In genomic region chr1:54118704-54119103, GRCh38 we compare ENCODE assay signal across 12 cellular contexts. TPM values are rescaled to one million over a fixed set of nuclear protein-coding genes. Genes with fewer than 3 reads are reported as not detected.
DNase-seq lines count a peak whose midpoint lies in the region; ATAC-seq and TF ChIP-seq lines count a peak whose summit lies in the region.
"Had no signal": no experiment of that assay in that cellular context is flagged by ENCODE, and none has a peak within 500 bp of the region (broad histone marks: within the 10 kb centered on the region; RNA-seq: fewer than 3 reads in every experiment).

No MANE protein-coding gene starts in this region.

- H3K4me1 ChIP-seq in adipocyte (ENCODE audit: control insufficient read depth, insufficient read depth, low read length) (peaks cover 13% of the 10 kb centered on the region), foreskin keratinocyte (no peaks in the 10 kb centered on the region)

- TF ChIP-seq CTCF in HFFc6 (IDR thresholded peaks at IDR 0.05): no peak
- TF ChIP-seq CTCF in foreskin keratinocyte (conservative IDR thresholded peaks at IDR 0.05): no peak

- H3K36me3 ChIP-seq in adipocyte (ENCODE audit: control insufficient read depth, insufficient read depth, low read length, severe bottlenecking): no peaks in the 10 kb centered on the region
- H3K36me3 ChIP-seq: right atrium auricular region had no signal

- no peak overlapping the region for H3K9ac ChIP-seq in adipocyte (ENCODE audit: low read length)

- peaks cover 6% of the 10 kb centered on the region; the same call in 1 of the 2 replicates for H3K27me3 Mint-ChIP-seq in HFFc6 (ENCODE audit: insufficient read depth)

- no peak overlapping the region for H3K27ac ChIP-seq in foreskin keratinocyte
- H3K27ac ChIP-seq: coronary artery, right atrium auricular region had no signal

- no peak overlapping the region for H3K27ac Mint-ChIP-seq in HFFc6
- H3K27ac Mint-ChIP-seq: activated naive CD4-positive, alpha-beta T cell treated with anti-CD3 and anti-CD28 coated beads for 36 hours had no signal

- H3K36me3 Mint-ChIP-seq in HFFc6 (ENCODE audit: low read depth): no peaks in the 10 kb centered on the region

- peak; percentile 89 for DNase-seq in HFFc6
- peak; percentile 47 for DNase-seq in adipocyte (ENCODE audit: low read depth)
- DNase-seq in foreskin keratinocyte: peak in 1 of 2 donors; percentile 17
- no peak for DNase-seq in HUDEP-2 (lab: John Stamatoyannopoulos, UW; ENCODE audit: unreplicated experiment in 76 of 76)
- no peak for DNase-seq in NCI-H128 (lab: John Stamatoyannopoulos, UW; ENCODE audit: unreplicated experiment)
- DNase-seq: activated naive CD4-positive, alpha-beta T cell treated with anti-CD3 and anti-CD28 coated beads for 36 hours had no signal

- H3K9me3 ChIP-seq in adipocyte (ENCODE audit: control insufficient read depth, low read length): no peaks in the 10 kb centered on the region
- H3K9me3 ChIP-seq: right atrium auricular region had no signal

- H3K27me3 ChIP-seq in adipocyte (replicated peaks; ENCODE audit: control insufficient read depth, insufficient read depth, low read length) (no peaks in the 10 kb centered on the region), foreskin keratinocyte (peaks cover 17% of the 10 kb centered on the region)
- H3K27me3 ChIP-seq: right atrium auricular region had no signal

- H3K4me1 Mint-ChIP-seq in HFFc6 (ENCODE audit: low read depth): no peaks in the 10 kb centered on the region; the same call in 1 of the 2 replicates

- ATAC-seq in foreskin keratinocyte (peak; percentile 10), HG03469 (IDR thresholded peaks at IDR 0.05; ENCODE audit: unreplicated experiment) (no peak), GM18873 (IDR thresholded peaks at IDR 0.05; ENCODE audit: low FRiP score, unreplicated experiment) (no peak)

- no peak overlapping the region for H3K4me3 ChIP-seq in adipocyte (ENCODE audit: low read length)
- H3K4me3 ChIP-seq: coronary artery, right atrium auricular region had no signal

- H3K4me3 Mint-ChIP-seq in HFFc6: no peak overlapping the region
- H3K4me3 Mint-ChIP-seq: activated naive CD4-positive, alpha-beta T cell treated with anti-CD3 and anti-CD28 coated beads for 36 hours had no signal

- H3K9me3 Mint-ChIP-seq in HFFc6: no peaks in the 10 kb centered on the region
- H3K9me3 Mint-ChIP-seq: activated naive CD4-positive, alpha-beta T cell treated with anti-CD3 and anti-CD28 coated beads for 36 hours had no signal

RNA-seq across cellular contexts. Expression of gene CDCP2, which starts 34.1 kb away (rescaled TPM):
- total RNA-seq in HFFc6 (2021; fragmentation: NEBNext Ultra II Directional; extraction: Animal tissue kit (Norgen Biotek cat#: 25700)): not detected
- not detected in 2 replicates for total RNA-seq in foreskin keratinocyte
- not detected in 2 replicates for polyA plus RNA-seq in foreskin keratinocyte
- total RNA-seq: activated naive CD4-positive, alpha-beta T cell treated with anti-CD3 and anti-CD28 coated beads for 36 hours; right atrium auricular region; temporal lobe had no signal
- polyA plus RNA-seq: keratinocyte had no signal

Comparison
In these comparisons a context has a peak if more than half of its experiments do, and no peak if none do; other contexts are left out.
1. DNase-seq: peak in HFFc6 (single experiment) and adipocyte (single experiment); none in HUDEP-2 (0 of 76) and NCI-H128 (single experiment).